In genomic region chr2:156333274-156333950, GRCh38 we compare ENCODE assay signal across 8 cellular contexts. TPM values are rescaled to one million over a fixed set of nuclear protein-coding genes. Genes with fewer than 3 reads are reported as not detected.
DNase-seq lines count a peak whose midpoint lies in the region; ATAC-seq and TF ChIP-seq lines count a peak whose summit lies in the region.

No MANE protein-coding gene starts in this region.

- peak; percentile 21 for ATAC-seq in HG02870 (IDR thresholded peaks at IDR 0.05; ENCODE audit: unreplicated experiment)

- peak; percentile 49 to 55 for DNase-seq in stimulated activated CD4-positive, alpha-beta T cell treated with anti-CD3 and anti-CD28 coated beads, Interleukin-2, amount 100 ng/mL, for 48 hours
- no peak for DNase-seq in stimulated activated CD4-positive, alpha-beta T cell treated with anti-CD3 and anti-CD28 coated beads, Interleukin-4, amount 100 ng/mL, for 24 hours
- DNase-seq in RPMI7951 (ENCODE audit: low read depth) (peak; percentile 3), coronary artery (ENCODE audit: low spot score) (peak; percentile 78), putamen (ENCODE audit: low spot score) (no peak), GM19238 (ENCODE audit: insufficient read length, low spot score) (no peak)

- H3K9me3 ChIP-seq in mucosa of rectum (ENCODE audit: control insufficient read depth in 2 of 2, low read length in 2 of 2): no peaks in the 10 kb centered on the region

- H3K36me3 ChIP-seq in mucosa of rectum (ENCODE audit: control insufficient read depth in 2 of 2, insufficient read depth in 2 of 2, low read length in 2 of 2): peaks cover 0 to 3% of the 10 kb centered on the region in 2 donors

- H3K27ac ChIP-seq in coronary artery (peak overlapping the region; percentile 100), mucosa of rectum (ENCODE audit: low read depth in 2 of 2, low read length in 2 of 2) (peak overlapping the region; percentile 98 to 99)

- H3K4me3 ChIP-seq in coronary artery (peak overlapping the region; percentile 87), mucosa of rectum (ENCODE audit: low read length in 2 of 2) (peak overlapping the region; percentile 83 to 91)

- peak overlapping the region; percentile 91 to 97 for H3K9ac ChIP-seq in mucosa of rectum (ENCODE audit: low read depth in 1 of 2, low read length in 2 of 2)

- peaks cover 0 to 3% of the 10 kb centered on the region in 2 donors for H3K27me3 ChIP-seq in mucosa of rectum (ENCODE audit: control insufficient read depth in 2 of 2, insufficient read depth in 2 of 2, low read length in 2 of 2)

- no peak for TF ChIP-seq CTCF in coronary artery (IDR thresholded peaks at IDR 0.05)

- H3K4me1 ChIP-seq in mucosa of rectum (ENCODE audit: control insufficient read depth in 2 of 2, insufficient read depth in 2 of 2, low read length in 2 of 2): peaks cover 15 to 20% of the 10 kb centered on the region in 2 donors

RNA-seq across cellular contexts. Expression of gene NR4A2, which starts 0.9 kb away (rescaled TPM):
- total RNA-seq in RPMI7951 (2014; rRNA removed; shearing (Covaris generic)): 0.59 and 0.96 TPM in 2 replicates

Comparison
In these comparisons a context has a peak if more than half of its experiments do, and no peak if none do; other contexts are left out.
1. DNase-seq: peak in stimulated activated CD4-positive, alpha-beta T cell treated with anti-CD3 and anti-CD28 coated beads, Interleukin-2, amount 100 ng/mL, for 48 hours (2 of 2), RPMI7951 (single experiment) and coronary artery (single experiment); none in stimulated activated CD4-positive, alpha-beta T cell treated with anti-CD3 and anti-CD28 coated beads, Interleukin-4, amount 100 ng/mL, for 24 hours (single experiment), putamen (single experiment) and GM19238 (single experiment).